In genomic region chr9:129380961-129381401, GRCh38 we compare ENCODE assay signal across 30 cellular contexts.
DNase-seq lines count a peak whose midpoint lies in the region; ATAC-seq and TF ChIP-seq lines count a peak whose summit lies in the region.
"Had no signal": no experiment of that assay in that cellular context is flagged by ENCODE, and none has a peak within 500 bp of the region (broad histone marks: within the 10 kb centered on the region; RNA-seq: fewer than 3 reads in every experiment).

No MANE protein-coding gene starts in this region.

- TF ChIP-seq CTCF in chondrocyte (IDR thresholded peaks at IDR 0.05) (no peak), mesothelial cell of epicardium (IDR thresholded peaks at IDR 0.05; ENCODE audit: unreplicated experiment) (no peak), lower lobe of right lung (IDR thresholded peaks at IDR 0.05) (no peak)

- H3K36me3 Mint-ChIP-seq in chondrocyte (ENCODE audit: low read depth) (no peaks in the 10 kb centered on the region), mesothelial cell of epicardium (no peaks in the 10 kb centered on the region)
- H3K36me3 Mint-ChIP-seq: activated CD4-positive, alpha-beta memory T cell treated with anti-CD3 and anti-CD28 coated beads for 36 hours; activated naive CD4-positive, alpha-beta T cell treated with anti-CD3 and anti-CD28 coated beads, Interleukin-2, amount 50 U/mL, for 72 hours; CD4-positive, CD25-positive, alpha-beta regulatory T cell; naive B cell had no signal

- H3K27me3 Mint-ChIP-seq in chondrocyte (ENCODE audit: low read depth) (peaks cover 2% of the 10 kb centered on the region), mesothelial cell of epicardium (ENCODE audit: low read depth) (no peaks in the 10 kb centered on the region)
- H3K27me3 Mint-ChIP-seq: activated CD4-positive, alpha-beta memory T cell treated with anti-CD3 and anti-CD28 coated beads for 36 hours; T-helper 17 cell had no signal

- ATAC-seq in Right ventricle myocardium inferior (no peak), left lobe of liver (no peak), HG02973 (IDR thresholded peaks at IDR 0.05; ENCODE audit: unreplicated experiment) (no peak), lower lobe of right lung (no peak)
- ATAC-seq in activated CD4-positive, CD25-positive, alpha-beta regulatory T cell treated with anti-CD3 and anti-CD28 coated beads, Interleukin-2, amount 50 U/mL, for 24 hours, result no peak
- ATAC-seq: activated naive CD4-positive, alpha-beta T cell treated with anti-CD3 and anti-CD28 coated beads, Interleukin-2, amount 50 U/mL, for 72 hours; left ventricle myocardium superior; SK-N-SH treated with all-trans-retinoic acid at 6 μM for 48 hours; T-helper 17 cell had no signal

- H3K9me3 ChIP-seq in lower lobe of right lung, result no peaks in the 10 kb centered on the region
- H3K9me3 ChIP-seq: neutrophil, prostate gland, upper lobe of left lung had no signal

- H3K27me3 ChIP-seq in lower lobe of right lung (ENCODE audit: low read depth), result no peaks in the 10 kb centered on the region
- H3K27me3 ChIP-seq: neutrophil, upper lobe of left lung had no signal

- peaks cover 3% of the 10 kb centered on the region for H3K4me1 Mint-ChIP-seq in chondrocyte (ENCODE audit: low read depth)
- peaks cover 19% of the 10 kb centered on the region for H3K4me1 Mint-ChIP-seq in mesothelial cell of epicardium

- peaks cover 26% of the 10 kb centered on the region for H3K4me1 ChIP-seq in lower lobe of right lung

- intact Hi-C loops in cardiac septum (cut with DNase I), result no loop called here
- intact Hi-C loops in Right ventricle myocardium inferior (cut with DNase I), result loop anchor here (5.0 kb wide), 1 partner anchor 231 kb away; no protein-coding TSS in a partner anchor
- intact Hi-C loops in lower lobe of right lung (cut with DNase I), result no loop called here

- H3K4me3 Mint-ChIP-seq in chondrocyte (ENCODE audit: unreplicated experiment) (no peak overlapping the region), mesothelial cell of epicardium (no peak overlapping the region)
- H3K4me3 Mint-ChIP-seq: activated CD4-positive, alpha-beta memory T cell treated with anti-CD3 and anti-CD28 coated beads for 36 hours; T-helper 17 cell had no signal

- H3K27ac ChIP-seq in lower lobe of right lung, result no peak overlapping the region
- H3K27ac ChIP-seq: epithelial cell of prostate, neutrophil, prostate gland, upper lobe of left lung had no signal

- peak; percentile 47 for DNase-seq in cardiac septum (ENCODE audit: low spot score)
- no peak for DNase-seq in Right ventricle myocardium inferior (ENCODE audit: missing footprints)
- DNase-seq in chondrocyte (ENCODE audit: low spot score), result peak; percentile 51
- DNase-seq in mesothelial cell of epicardium (ENCODE audit: low spot score in 2 of 2, unreplicated experiment in 2 of 2), result no peak
- DNase-seq in left lobe of liver (ENCODE audit: low spot score), result no peak
- no peak for DNase-seq in lower lobe of right lung
- DNase-seq: activated CD4-positive, alpha-beta memory T cell treated with anti-CD3 and anti-CD28 coated beads for 36 hours; activated CD4-positive, alpha-beta T cell treated with anti-CD3 and anti-CD28 coated beads for 1 hour; anterior cingulate cortex; CD4-positive, CD25-positive, alpha-beta regulatory T cell; DND-41; effector CD4-positive, alpha-beta T cell; GOT3; hypothalamus; left ventricle myocardium superior; midbrain; naive B cell; NCI-H1417; NCI-H2081; NCI-H524 treated with DMSO at 0.1 percent for 48 hours; stimulated activated CD4-positive, alpha-beta T cell treated with anti-CD3 and anti-CD28 coated beads, Interleukin-4, amount 100 ng/mL, for 1 hour; T-helper 17 cell; upper lobe of left lung had no signal

- H3K9me3 Mint-ChIP-seq in chondrocyte (ENCODE audit: low read depth) (no peaks in the 10 kb centered on the region), mesothelial cell of epicardium (no peaks in the 10 kb centered on the region)
- H3K9me3 Mint-ChIP-seq: activated CD4-positive, alpha-beta memory T cell treated with anti-CD3 and anti-CD28 coated beads for 36 hours; activated naive CD4-positive, alpha-beta T cell treated with anti-CD3 and anti-CD28 coated beads, Interleukin-2, amount 50 U/mL, for 72 hours; naive B cell had no signal

- no peak overlapping the region for H3K27ac Mint-ChIP-seq in chondrocyte (ENCODE audit: unreplicated experiment)
- H3K27ac Mint-ChIP-seq in mesothelial cell of epicardium, result peak overlapping the region; percentile 98
- H3K27ac Mint-ChIP-seq: activated CD4-positive, alpha-beta memory T cell treated with anti-CD3 and anti-CD28 coated beads for 36 hours; activated naive CD4-positive, alpha-beta T cell treated with anti-CD3 and anti-CD28 coated beads, Interleukin-2, amount 50 U/mL, for 72 hours; CD4-positive, CD25-positive, alpha-beta regulatory T cell; T-helper 17 cell had no signal

- no peaks in the 10 kb centered on the region for H3K36me3 ChIP-seq in lower lobe of right lung
- H3K36me3 ChIP-seq: neutrophil, prostate gland, upper lobe of left lung had no signal

- no peak overlapping the region for H3K4me3 ChIP-seq in lower lobe of right lung
- H3K4me3 ChIP-seq: prostate gland, upper lobe of left lung had no signal

Comparison
In these comparisons a context has a peak if more than half of its experiments do, and no peak if none do; other contexts are left out.
1. DNase-seq: peak in cardiac septum (single experiment) and chondrocyte (single experiment); none in Right ventricle myocardium inferior (single experiment), mesothelial cell of epicardium (0 of 2), left lobe of liver (single experiment) and lower lobe of right lung (single experiment).